ENCODE assay signal across 10 cellular contexts in the genomic region with DNA sequence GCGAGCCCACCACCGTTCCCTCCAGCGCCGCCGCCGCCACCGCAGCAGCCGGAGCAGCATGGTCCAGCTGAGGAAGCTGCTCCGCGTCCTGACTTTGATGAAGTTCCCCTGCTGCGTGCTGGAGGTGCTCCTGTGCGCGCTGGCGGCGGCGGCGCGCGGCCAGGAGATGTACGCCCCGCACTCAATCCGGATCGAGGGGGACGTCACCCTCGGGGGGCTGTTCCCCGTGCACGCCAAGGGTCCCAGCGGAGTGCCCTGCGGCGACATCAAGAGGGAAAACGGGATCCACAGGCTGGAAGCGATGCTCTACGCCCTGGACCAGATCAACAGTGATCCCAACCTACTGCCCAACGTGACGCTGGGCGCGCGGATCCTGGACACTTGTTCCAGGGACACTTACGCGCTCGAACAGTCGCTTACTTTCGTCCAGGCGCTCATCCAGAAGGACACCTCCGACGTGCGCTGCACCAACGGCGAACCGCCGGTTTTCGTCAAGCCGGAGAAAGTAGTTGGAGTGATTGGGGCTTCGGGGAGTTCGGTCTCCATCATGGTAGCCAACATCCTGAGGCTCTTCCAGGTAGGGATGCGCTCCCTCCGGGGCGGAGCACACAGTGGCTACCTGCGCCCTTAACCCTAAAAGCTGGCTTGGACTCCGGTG. TPM values are rescaled to one million over a fixed set of nuclear protein-coding genes. Genes with fewer than 3 reads are reported as not detected.
DNase-seq lines count a peak whose midpoint lies in the region; ATAC-seq and TF ChIP-seq lines count a peak whose summit lies in the region.
"Had no signal": no experiment of that assay in that cellular context is flagged by ENCODE, and none has a peak within 500 bp of the region (broad histone marks: within the 10 kb centered on the region; RNA-seq: fewer than 3 reads in every experiment).

No MANE protein-coding gene starts in this region.

- peaks cover 61% of the 10 kb centered on the region for H3K27me3 ChIP-seq in WERI-Rb-1 (ENCODE audit: insufficient read depth, low read depth, severe bottlenecking)
- H3K27me3 ChIP-seq in iPS-20b (ENCODE audit: insufficient read depth, low read length) = peaks cover 94% of the 10 kb centered on the region
- H3K27me3 ChIP-seq in effector memory CD4-positive, alpha-beta T cell (replicated peaks; ENCODE audit: control insufficient read depth, insufficient read depth, low read length, poor library complexity, severe bottlenecking) = peaks cover 3% of the 10 kb centered on the region

- POLR2A ChIA-PET in HEK293 (lab: Yijun Ruan, JAX) (no interaction called here), HEK293T (lab: Yijun Ruan, JAX) (no interaction called here)

- H3K36me3 ChIP-seq in HEK293 (ENCODE audit: control insufficient read depth in 2 of 2, insufficient read depth in 1 of 2, low read length in 2 of 2) (no peaks in the 10 kb centered on the region), WERI-Rb-1 (no peaks in the 10 kb centered on the region), iPS-20b (ENCODE audit: insufficient read depth, low read depth, low read length) (no peaks in the 10 kb centered on the region)
- H3K36me3 ChIP-seq in effector memory CD4-positive, alpha-beta T cell (ENCODE audit: control insufficient read depth, insufficient read depth, low read length) = no peaks in the 10 kb centered on the region

- H3K4me3 ChIP-seq in HEK293 (ENCODE audit: low read depth, low read length) (peak overlapping the region; percentile 45), WERI-Rb-1 (ENCODE audit: low read depth, low read length) (peak overlapping the region; percentile 29), iPS-20b (ENCODE audit: low read length) (peak overlapping the region; percentile 84)
- H3K4me3 ChIP-seq in effector memory CD4-positive, alpha-beta T cell (ENCODE audit: insufficient read depth, low read depth, low read length, poor library complexity, severe bottlenecking) = no peak overlapping the region

- no peak for TF ChIP-seq CTCF in HEK293 (tag by site-specific recombination; IDR thresholded peaks at IDR 0.05)
- TF ChIP-seq CTCF in WERI-Rb-1 (IDR thresholded peaks at IDR 0.05; ENCODE audit: low read depth, low read length) = no peak

- H3K27ac ChIP-seq in HEK293 (ENCODE audit: extremely low read depth, low read depth, low read length) (no peak overlapping the region), WERI-Rb-1 (no peak overlapping the region), iPS-20b (ENCODE audit: low read length) (no peak overlapping the region)
- no peak overlapping the region for H3K27ac ChIP-seq in effector memory CD4-positive, alpha-beta T cell (ENCODE audit: insufficient read depth, low read length, poor library complexity, severe bottlenecking)

- H3K4me1 ChIP-seq in HEK293 (ENCODE audit: control insufficient read depth, insufficient read depth, low read length) (no peaks in the 10 kb centered on the region), iPS-20b (ENCODE audit: insufficient read depth, low read length) (no peaks in the 10 kb centered on the region)
- H3K4me1 ChIP-seq in effector memory CD4-positive, alpha-beta T cell (ENCODE audit: control insufficient read depth, insufficient read depth, low read length, poor library complexity, severe bottlenecking) = no peaks in the 10 kb centered on the region

- DNase-seq in WERI-Rb-1 (peak; percentile 8), retina (peak; percentile 75), HEK293T (ENCODE audit: extremely low spot score) (no peak), A172 (ENCODE audit: low spot score) (no peak)
- DNase-seq in effector memory CD4-positive, alpha-beta T cell = no peak
- DNase-seq: CD8-positive, alpha-beta T cell; stimulated activated naive CD4-positive, alpha-beta T cell treated with Interleukin-2 at 50 U/mL for 16 hours had no signal

- no peaks in the 10 kb centered on the region for H3K9me3 ChIP-seq in HEK293 (ENCODE audit: control insufficient read depth, insufficient read depth, low read depth, low read length)
- no peaks in the 10 kb centered on the region for H3K9me3 ChIP-seq in WERI-Rb-1 (ENCODE audit: severe bottlenecking)
- no peaks in the 10 kb centered on the region for H3K9me3 ChIP-seq in iPS-20b (ENCODE audit: insufficient read depth, low read depth, low read length)
- H3K9me3 ChIP-seq in effector memory CD4-positive, alpha-beta T cell (ENCODE audit: control insufficient read depth, low read length) = no peaks in the 10 kb centered on the region

- no peak for ATAC-seq in HG03139 (IDR thresholded peaks at IDR 0.05; ENCODE audit: unreplicated experiment)
- ATAC-seq: CD8-positive, alpha-beta T cell had no signal

- CTCF ChIA-PET in HEK293 (lab: Yijun Ruan, JAX) (no interaction called here), HEK293T (lab: Yijun Ruan, JAX) (no interaction called here)

- no peak overlapping the region for H3K9ac ChIP-seq in iPS-20b (ENCODE audit: low read depth, low read length)

TF ChIP-seq in HEK293, 187 proteins besides CTCF, POLR2A, EP300 and RAD21 (continues in another document):
- no peak for TF ChIP-seq ZNF404 (tag by site-specific recombination; IDR thresholded peaks at IDR 0.05)
- TF ChIP-seq ZNF23 (tag by site-specific recombination; IDR thresholded peaks at IDR 0.05; ENCODE audit: borderline replicate concordance) = no peak
- no peak for TF ChIP-seq SCRT1 (tag by site-specific recombination; IDR thresholded peaks at IDR 0.05; ENCODE audit: borderline replicate concordance)
- TF ChIP-seq ZNF202 (tag by site-specific recombination; IDR thresholded peaks at IDR 0.05; ENCODE audit: borderline replicate concordance) = no peak
- TF ChIP-seq ZNF2 (tag by site-specific recombination; IDR thresholded peaks at IDR 0.05) = no peak
- TF ChIP-seq ZNF394 (tag by site-specific recombination; IDR thresholded peaks at IDR 0.05; ENCODE audit: borderline replicate concordance) = no peak
- TF ChIP-seq ZNF266 (tag by site-specific recombination; IDR thresholded peaks at IDR 0.05; ENCODE audit: low read depth) = no peak
- no peak for TF ChIP-seq ZNF274 (IDR thresholded peaks at IDR 0.05; ENCODE audit: low read length)
- no peak for TF ChIP-seq ZNF274 (tag by site-specific recombination; IDR thresholded peaks at IDR 0.05; ENCODE audit: borderline replicate concordance)
- no peak for TF ChIP-seq BCL11A (tag by site-specific recombination; IDR thresholded peaks at IDR 0.05; ENCODE audit: low read depth)
- no peak for TF ChIP-seq ZBTB7A (tag by site-specific recombination; IDR thresholded peaks at IDR 0.05; ENCODE audit: low read depth)
- no peak for TF ChIP-seq ZNF600 (tag by site-specific recombination; IDR thresholded peaks at IDR 0.05)

TF ChIP-seq in HEK293T, 16 proteins besides CTCF, POLR2A, EP300 and RAD21:
- TF ChIP-seq ELF4 (IDR thresholded peaks at IDR 0.05) = no peak

RNA-seq across cellular contexts. Expression of a gene that starts 0.5 kb away (rescaled TPM):
- total RNA-seq in A172 (2014; rRNA removed; shearing (Covaris generic)) = not detected in 2 replicates
- total RNA-seq: CD8-positive, alpha-beta T cell had no signal

Comparison
In these comparisons a context has a peak if more than half of its experiments do, and no peak if none do; other contexts are left out.
1. DNase-seq: peak in WERI-Rb-1 (single experiment) and retina (single experiment); none in HEK293T (single experiment), effector memory CD4-positive, alpha-beta T cell (0 of 3) and A172 (single experiment).